20 cellular contexts compared by ENCODE assay signal in genomic region chr19:47375694-47376588, GRCh38. TPM values are rescaled to one million over a fixed set of nuclear protein-coding genes. Genes with fewer than 3 reads are reported as not detected.
DNase-seq lines count a peak whose midpoint lies in the region; ATAC-seq, FAIRE-seq and TF ChIP-seq lines count a peak whose summit lies in the region.
"Had no signal": no experiment of that assay in that cellular context is flagged by ENCODE, and none has a peak within 500 bp of the region (broad histone marks: within the 10 kb centered on the region; RNA-seq: fewer than 3 reads in every experiment).

No MANE protein-coding gene starts in this region.

- DNase-seq in SK-N-SH (peak; percentile 33), HL-60 (ENCODE audit: low read depth in 1 of 2, low spot score in 1 of 2) (no peak), HepG2 (ENCODE audit: low spot score) (no peak), progenitor cell of endocrine pancreas (ENCODE audit: low spot score, unreplicated experiment) (no peak), heart right ventricle (no peak), tibial artery (no peak)
- DNase-seq: DMS79, HFFc6, Kasumi-1, NCI-H1417, NCI-H187, NCI-H446, NCI-H526, SHP77 had no signal

- H3K4me3 ChIP-seq in SK-N-SH (ENCODE audit: low read depth in 2 of 2, low read length in 1 of 2) (no peak overlapping the region), HL-60 (replicated peaks; ENCODE audit: insufficient read depth, low read length) (no peak overlapping the region), HepG2 (replicated peaks in 1 of 3; ENCODE audit: insufficient read depth in 1 of 3, low read depth in 2 of 3, low read length in 3 of 3) (no peak overlapping the region), heart right ventricle (no peak overlapping the region), tibial artery (no peak overlapping the region)
- H3K4me3 ChIP-seq: BLaER1 treated with 17β-estradiol and CSF1 and Interleukin-3, amounts not matched to agents 10 nM and 100 nM had no signal

- H3K27me3 ChIP-seq in SK-N-SH (ENCODE audit: insufficient read depth): no peaks in the 10 kb centered on the region
- H3K27me3 ChIP-seq in HL-60 (ENCODE audit: insufficient read depth, poor library complexity, severe bottlenecking): no peaks in the 10 kb centered on the region
- H3K27me3 ChIP-seq in HepG2 (ENCODE audit: control insufficient read depth in 1 of 2, insufficient read depth in 2 of 2, low read length in 2 of 2): no peaks in the 10 kb centered on the region
- H3K27me3 ChIP-seq in heart right ventricle: no peaks in the 10 kb centered on the region
- H3K27me3 ChIP-seq in tibial artery: no peaks in the 10 kb centered on the region
- H3K27me3 ChIP-seq: BLaER1 treated with 17β-estradiol and CSF1 and Interleukin-3, amounts not matched to agents 10 nM and 100 nM had no signal

- TF ChIP-seq EP300 in SK-N-SH (IDR thresholded peaks at IDR 0.05; ENCODE audit: borderline replicate concordance in 1 of 2, low read depth in 1 of 2, low read length in 1 of 2) (no peak), HepG2 (IDR thresholded peaks at IDR 0.05; ENCODE audit: low read depth in 2 of 2, low read length in 2 of 2) (no peak), HepG2 (CRISPR knock-in tag; IDR thresholded peaks at IDR 0.05; ENCODE audit: borderline replicate concordance) (no peak)

- H3K9me2 ChIP-seq in SK-N-SH: no peaks in the 10 kb centered on the region

- POLR2A ChIA-PET in SK-N-SH (lab: Yijun Ruan, JAX) (no interaction called here), HepG2 (lab: Yijun Ruan, JAX) (interaction anchor here (1.2 kb wide), 1 partner anchor 27 kb away, joined by 3 read pairs; the partner anchor contains the start of gene DHX34)

- peaks cover 4 to 78% of the 10 kb centered on the region in 2 experiments for H3K36me3 ChIP-seq in SK-N-SH (replicated peaks in 1 of 2; ENCODE audit: control insufficient read depth in 1 of 2, insufficient read depth in 2 of 2, low read length in 1 of 2)
- H3K36me3 ChIP-seq in HepG2 (replicated peaks in 1 of 2; ENCODE audit: control insufficient read depth in 1 of 2, insufficient read depth in 2 of 2, low read length in 2 of 2): peaks cover 53 to 73% of the 10 kb centered on the region in 2 experiments; a peak in 4 of 5 replicates
- peaks cover 0 to 99% (median 49%) of the 10 kb centered on the region in 9 donors for H3K36me3 ChIP-seq in heart right ventricle
- H3K36me3 ChIP-seq in tibial artery: peaks cover 71 to 100% (median 93%) of the 10 kb centered on the region in 3 donors

- in situ Hi-C loops in HepG2 (cut with HindIII; ENCODE audit: extremely low pct_ligation_motif_present, low pct_unique_long_range_greater_than_20kb): no loop called here

- 100% methylated on average over 6 of the region's 30 CpGs for WGBS in SK-N-SH (ENCODE audit: low lambda C conversion rate)
- 96% methylated on average over 4 of the region's 30 CpGs for WGBS in HepG2 (ENCODE audit: low lambda C conversion rate)
- WGBS in heart right ventricle, 2 donors: 96% methylated on average over 30 of the region's 30 CpGs

- CTCF ChIA-PET in SK-N-SH (lab: Yijun Ruan, JAX): interaction anchor here (1.4 to 2.7 kb wide), 3 partner anchors 15 to 91 kb away, joined by 3 to 12 read pairs (median 6); partner anchors contain the start of gene DHX34
- CTCF ChIA-PET in HepG2 (lab: Yijun Ruan, JAX; ENCODE audit: low intra/inter-chr PET ratio, low total read pairs): no interaction called here

- no peaks in the 10 kb centered on the region for H3K27me3 Mint-ChIP-seq in progenitor cell of endocrine pancreas
- H3K27me3 Mint-ChIP-seq: IgD-negative memory B cell had no signal

- H4K20me1 ChIP-seq in SK-N-SH (ENCODE audit: insufficient read depth): no peaks in the 10 kb centered on the region
- 0 out of 2 replicates have a peak, but pooled peaks cover 3% of the 10 kb centered on the region for H4K20me1 ChIP-seq in HepG2 (ENCODE audit: insufficient read depth, low read length)

- no peak for ATAC-seq in SK-N-SH treated with all-trans-retinoic acid at 6 μM for 48 hours
- no peak for ATAC-seq in HepG2
- no peak for ATAC-seq in HG03439 (IDR thresholded peaks at IDR 0.05; ENCODE audit: unreplicated experiment)
- no peak for ATAC-seq in heart right ventricle

- H3K9me3 Mint-ChIP-seq in progenitor cell of endocrine pancreas (ENCODE audit: low read depth): no peaks in the 10 kb centered on the region
- H3K9me3 Mint-ChIP-seq: HFFc6, IgD-negative memory B cell had no signal

- H3K9me3 ChIP-seq in SK-N-SH: no peaks in the 10 kb centered on the region
- H3K9me3 ChIP-seq in HepG2 (ENCODE audit: low read length): no peaks in the 10 kb centered on the region
- no peaks in the 10 kb centered on the region for H3K9me3 ChIP-seq in heart right ventricle
- H3K9me3 ChIP-seq in tibial artery: no peaks in the 10 kb centered on the region
- H3K9me3 ChIP-seq: BLaER1 treated with 17β-estradiol and CSF1 and Interleukin-3, amounts not matched to agents 10 nM and 100 nM had no signal

- no TSS peak for BruUV-seq in HepG2 (replicated peaks; lab: Mats Ljungman, UMichigan)

- H3K79me2 ChIP-seq in SK-N-SH (ENCODE audit: insufficient read depth): no peaks in the 10 kb centered on the region; the same call in 1 of the 2 replicates
- H3K79me2 ChIP-seq in HepG2 (ENCODE audit: insufficient read depth, low read length): no peaks in the 10 kb centered on the region

- H3K9ac ChIP-seq in SK-N-SH (no peak overlapping the region), HepG2 (ENCODE audit: insufficient read depth, low read depth, low read length) (no peak overlapping the region)

- H3K4me1 Mint-ChIP-seq in progenitor cell of endocrine pancreas (ENCODE audit: low read depth): no peaks in the 10 kb centered on the region
- H3K4me1 Mint-ChIP-seq: IgD-negative memory B cell had no signal

- H3K4me2 ChIP-seq in SK-N-SH: no peak overlapping the region
- no peak overlapping the region for H3K4me2 ChIP-seq in HepG2 (ENCODE audit: low read depth, low read length)

- intact Hi-C loops in HepG2 (cut with micrococcal nuclease; ENCODE audit: unreplicated experiment) (no loop called here), heart right ventricle (cut with DNase I) (no loop called here), tibial artery (cut with DNase I; ENCODE audit: low total_unique reads) (no loop called here)

- H2AFZ ChIP-seq in SK-N-SH (ENCODE audit: low read depth): no peak overlapping the region
- H2AFZ ChIP-seq in HepG2 (ENCODE audit: low read length): no peak overlapping the region

- peaks cover 16% of the 10 kb centered on the region for H3K36me3 Mint-ChIP-seq in progenitor cell of endocrine pancreas (ENCODE audit: insufficient read depth)

- no peak for FAIRE-seq in HepG2 (lab: Jason Lieb, UNC)
- FAIRE-seq: H54 had no signal

- no peak for TF ChIP-seq RAD21 in SK-N-SH (IDR thresholded peaks at IDR 0.05; ENCODE audit: low read length)
- TF ChIP-seq RAD21 in HepG2 (CRISPR knock-in tag; IDR thresholded peaks at IDR 0.05): no peak

- H3K4me1 ChIP-seq in SK-N-SH (ENCODE audit: control insufficient read depth in 1 of 2, insufficient read depth in 2 of 2, low read depth in 1 of 2, low read length in 1 of 2): no peaks in the 10 kb centered on the region
- H3K4me1 ChIP-seq in HepG2 (ENCODE audit: insufficient read depth, low read length): no peaks in the 10 kb centered on the region
- H3K4me1 ChIP-seq in heart right ventricle: peaks cover 0 to 17% (median 4%) of the 10 kb centered on the region in 9 donors
- H3K4me1 ChIP-seq in tibial artery: no peaks in the 10 kb centered on the region

- H3K27ac ChIP-seq in SK-N-SH (ENCODE audit: low read depth in 2 of 2, low read length in 1 of 2) (no peak overlapping the region), HL-60 (replicated peaks) (peak overlapping the region; percentile 56), HepG2 (ENCODE audit: extremely low read length, insufficient read depth, low read length) (no peak overlapping the region), heart right ventricle (peak overlapping the region in 1 of 10 donors; percentile 26), tibial artery (no peak overlapping the region)
- H3K27ac ChIP-seq: 22Rv1 had no signal

- H3F3A ChIP-seq in SK-N-SH (replicated peaks; ENCODE audit: insufficient read depth): no peaks in the 10 kb centered on the region

- H3K27ac Mint-ChIP-seq in progenitor cell of endocrine pancreas: peak overlapping the region; percentile 37
- H3K27ac Mint-ChIP-seq: HFFc6 had no signal

- no peak for TF ChIP-seq CTCF in SK-N-SH (IDR thresholded peaks at IDR 0.05)
- no peak for TF ChIP-seq CTCF in HL-60 (IDR thresholded peaks at IDR 0.05; ENCODE audit: insufficient read depth, low read length)
- no peak for TF ChIP-seq CTCF in HepG2 (CRISPR knock-in tag; IDR thresholded peaks at IDR 0.05)
- no peak for TF ChIP-seq CTCF in progenitor cell of endocrine pancreas (IDR thresholded peaks at IDR 0.05; ENCODE audit: unreplicated experiment)
- no peak for TF ChIP-seq CTCF in heart right ventricle (IDR thresholded peaks at IDR 0.05)
- TF ChIP-seq CTCF in tibial artery (IDR thresholded peaks at IDR 0.05): no peak

- no peak for TF ChIP-seq POLR2A in HepG2 (IDR thresholded peaks at IDR 0.05; ENCODE audit: insufficient read depth in 1 of 2, low read depth in 2 of 2, low read length in 2 of 2)

- H3K4me3 Mint-ChIP-seq in progenitor cell of endocrine pancreas (ENCODE audit: low read depth): no peak overlapping the region
- H3K4me3 Mint-ChIP-seq: HFFc6, IgD-negative memory B cell had no signal

RNA-seq across cellular contexts. Expression of gene DHX34, which starts 26.8 kb away (rescaled TPM):
- 14.8 and 16.4 TPM in 2 replicates for polyA plus RNA-seq in SK-N-SH (2012; rRNA removed)
- polyA plus RNA-seq in SK-N-SH (2012; cell fraction: cytosol; rRNA removed): 5.0 and 8.5 TPM in 2 replicates
- polyA plus RNA-seq in SK-N-SH (2012; cell fraction: nucleus; rRNA removed): 72.7 and 84.6 TPM in 2 replicates
- 8.0 and 12.0 TPM in 2 replicates for total RNA-seq in HepG2 (2016; rRNA removed; fragmentation: Illumina TruSeq; extraction: Trizol)
- total RNA-seq in HepG2 (2016; cell fraction: cytosol; rRNA removed; fragmentation: Illumina TruSeq; extraction: Trizol; ENCODE audit: low read depth): 11.3 and 11.4 TPM in 2 replicates
- 6.8 and 12.8 TPM in 2 replicates for total RNA-seq in HepG2 (2016; cell fraction: insoluble cytoplasmic fraction; rRNA removed; fragmentation: Illumina TruSeq; extraction: Trizol)
- total RNA-seq in HepG2 (2016; cell fraction: membrane; rRNA removed; fragmentation: Illumina TruSeq; extraction: Trizol): 8.6 and 9.9 TPM in 2 replicates
- 12.8 and 13.1 TPM in 2 replicates for total RNA-seq in HepG2 (2016; cell fraction: nucleus; rRNA removed; fragmentation: Illumina TruSeq; extraction: Trizol)
- polyA plus RNA-seq in HepG2 (2011; rRNA removed): 9.2 and 12.5 TPM in 2 replicates
- 4.0 and 5.9 TPM in 2 replicates for polyA plus RNA-seq in HepG2 (2011; cell fraction: cytosol; rRNA removed)
- 50.6 and 52.9 TPM in 2 replicates for polyA plus RNA-seq in HepG2 (2011; cell fraction: nucleus; rRNA removed)
- 6.5 and 9.0 TPM in 2 replicates for polyA plus RNA-seq in HepG2 (2012)
- 2.1 and 2.4 TPM in 2 replicates for polyA plus RNA-seq in HepG2 (2016; cell fraction: cytosol; fragmentation: Illumina TruSeq; extraction: Trizol; ENCODE audit: low read depth)
- polyA plus RNA-seq in HepG2 (2016; cell fraction: insoluble cytoplasmic fraction; fragmentation: Illumina TruSeq; extraction: Trizol; ENCODE audit: low read depth): 6.9 and 11.0 TPM in 2 replicates
- 3.7 and 4.3 TPM in 2 replicates for polyA plus RNA-seq in HepG2 (2016; cell fraction: membrane; fragmentation: Illumina TruSeq; extraction: Trizol; ENCODE audit: low read depth)
- polyA plus RNA-seq in HepG2 (2016; cell fraction: nucleus; fragmentation: Illumina TruSeq; extraction: Trizol; ENCODE audit: insufficient read depth, low read depth): 28.7 and 30.5 TPM in 2 replicates
- polyA minus RNA-seq in HepG2 (2011; rRNA and poly(A)+ RNA removed; ENCODE audit: low replicate concordance): 18.8 and 19.4 TPM in 2 replicates
- polyA minus RNA-seq in HepG2 (2011; cell fraction: cytosol; rRNA and poly(A)+ RNA removed): 3.9 and 7.7 TPM in 2 replicates
- polyA minus RNA-seq in HepG2 (2011; cell fraction: nucleus; rRNA and poly(A)+ RNA removed): 16.0 and 18.4 TPM in 2 replicates
- total RNA-seq in progenitor cell of endocrine pancreas: 37.7 and 42.1 TPM in 2 replicates
- 1 to 10 TPM; 4.4 to 8.8 (median 5.5) TPM for total RNA-seq in heart right ventricle
- polyA plus RNA-seq in heart right ventricle: 10 to 100 TPM in 1 of 2 donors, 1 to 10 TPM in 1; 9.7 to 11.7 TPM

RNA-seq across cellular contexts. Expression of gene MEIS3, which starts 43.4 kb away (rescaled TPM):
- 61.0 and 69.8 TPM in 2 replicates for polyA plus RNA-seq in SK-N-SH (2012; rRNA removed)
- polyA plus RNA-seq in SK-N-SH (2012; cell fraction: cytosol; rRNA removed): 34.6 and 50.3 TPM in 2 replicates
- 160 and 191 TPM in 2 replicates for polyA plus RNA-seq in SK-N-SH (2012; cell fraction: nucleus; rRNA removed)
- total RNA-seq in HepG2 (2016; rRNA removed; fragmentation: Illumina TruSeq; extraction: Trizol): 0.09 and 1.2 TPM in 2 replicates
- 1.1 and 1.5 TPM in 2 replicates for total RNA-seq in HepG2 (2016; cell fraction: cytosol; rRNA removed; fragmentation: Illumina TruSeq; extraction: Trizol; ENCODE audit: low read depth)
- total RNA-seq in HepG2 (2016; cell fraction: insoluble cytoplasmic fraction; rRNA removed; fragmentation: Illumina TruSeq; extraction: Trizol): not detected in 2 replicates
- total RNA-seq in HepG2 (2016; cell fraction: membrane; rRNA removed; fragmentation: Illumina TruSeq; extraction: Trizol): 0.52 and 0.62 TPM in 2 replicates
- not detected in 2 replicates for total RNA-seq in HepG2 (2016; cell fraction: nucleus; rRNA removed; fragmentation: Illumina TruSeq; extraction: Trizol)
- polyA plus RNA-seq in HepG2 (2011; rRNA removed): 0.70 and 0.94 TPM in 2 replicates
- 0.39 and 0.59 TPM in 2 replicates for polyA plus RNA-seq in HepG2 (2011; cell fraction: cytosol; rRNA removed)
- 2.3 and 2.8 TPM in 2 replicates for polyA plus RNA-seq in HepG2 (2011; cell fraction: nucleus; rRNA removed)
- polyA plus RNA-seq in HepG2 (2012): 0.25 and 0.93 TPM in 2 replicates
- polyA plus RNA-seq in HepG2 (2016; cell fraction: cytosol; fragmentation: Illumina TruSeq; extraction: Trizol; ENCODE audit: low read depth): 0.09 and 0.23 TPM in 2 replicates
- polyA plus RNA-seq in HepG2 (2016; cell fraction: insoluble cytoplasmic fraction; fragmentation: Illumina TruSeq; extraction: Trizol; ENCODE audit: low read depth): not detected in 2 replicates
- polyA plus RNA-seq in HepG2 (2016; cell fraction: membrane; fragmentation: Illumina TruSeq; extraction: Trizol; ENCODE audit: low read depth): 0.41 and 0.55 TPM in 2 replicates
- polyA plus RNA-seq in HepG2 (2016; cell fraction: nucleus; fragmentation: Illumina TruSeq; extraction: Trizol; ENCODE audit: insufficient read depth, low read depth): 0.29 TPM in 1 of 2 replicates, not detected in the other
- polyA minus RNA-seq in HepG2 (2011; rRNA and poly(A)+ RNA removed; ENCODE audit: low replicate concordance): 0.82 and 12.4 TPM in 2 replicates
- 0.69 and 0.70 TPM in 2 replicates for polyA minus RNA-seq in HepG2 (2011; cell fraction: cytosol; rRNA and poly(A)+ RNA removed)
- 0.50 and 0.64 TPM in 2 replicates for polyA minus RNA-seq in HepG2 (2011; cell fraction: nucleus; rRNA and poly(A)+ RNA removed)
- total RNA-seq in progenitor cell of endocrine pancreas: 25.5 and 30.8 TPM in 2 replicates
- 1 to 10 TPM in 8 of 10 donors, under 1 TPM in 2; 0.71 to 5.9 (median 1.9) TPM for total RNA-seq in heart right ventricle
- 1 to 10 TPM; 6.7 to 7.2 TPM for polyA plus RNA-seq in heart right ventricle
- polyA plus RNA-seq: IgD-negative memory B cell had no signal

RNA-seq across cellular contexts. Expression of gene C5AR2, which starts 44.0 kb away (rescaled TPM):
- polyA plus RNA-seq in SK-N-SH (2012; rRNA removed) (0.02 TPM in 1 of 2 replicates, not detected in the other), HepG2 (2011; rRNA removed) (0.24 and 0.26 TPM in 2 replicates), heart right ventricle (under 1 TPM; 0.22 to 0.51 TPM)
- 0.01 TPM in 1 of 2 replicates, not detected in the other for polyA plus RNA-seq in SK-N-SH (2012; cell fraction: cytosol; rRNA removed)
- 0.05 TPM in 1 of 2 replicates, not detected in the other for polyA plus RNA-seq in SK-N-SH (2012; cell fraction: nucleus; rRNA removed)
- total RNA-seq in HepG2 (2016; rRNA removed; fragmentation: Illumina TruSeq; extraction: Trizol) (0.09 TPM in 1 of 2 replicates, not detected in the other), progenitor cell of endocrine pancreas (not detected in 2 replicates), heart right ventricle (1 to 10 TPM in 3 of 10 donors, under 1 TPM in 7; 0.28 to 2.3 (median 0.59) TPM)
- not detected in 2 replicates for total RNA-seq in HepG2 (2016; cell fraction: cytosol; rRNA removed; fragmentation: Illumina TruSeq; extraction: Trizol; ENCODE audit: low read depth)
- total RNA-seq in HepG2 (2016; cell fraction: insoluble cytoplasmic fraction; rRNA removed; fragmentation: Illumina TruSeq; extraction: Trizol): not detected in 2 replicates
- 0.07 TPM in 1 of 2 replicates, not detected in the other for total RNA-seq in HepG2 (2016; cell fraction: membrane; rRNA removed; fragmentation: Illumina TruSeq; extraction: Trizol)
- total RNA-seq in HepG2 (2016; cell fraction: nucleus; rRNA removed; fragmentation: Illumina TruSeq; extraction: Trizol): not detected in 2 replicates
- 0.18 and 0.28 TPM in 2 replicates for polyA plus RNA-seq in HepG2 (2011; cell fraction: cytosol; rRNA removed)
- 0.50 and 0.66 TPM in 2 replicates for polyA plus RNA-seq in HepG2 (2011; cell fraction: nucleus; rRNA removed)
- 0.20 and 0.30 TPM in 2 replicates for polyA plus RNA-seq in HepG2 (2012)
- polyA plus RNA-seq in HepG2 (2016; cell fraction: cytosol; fragmentation: Illumina TruSeq; extraction: Trizol; ENCODE audit: low read depth): not detected in 2 replicates
- not detected in 2 replicates for polyA plus RNA-seq in HepG2 (2016; cell fraction: insoluble cytoplasmic fraction; fragmentation: Illumina TruSeq; extraction: Trizol; ENCODE audit: low read depth)
- polyA plus RNA-seq in HepG2 (2016; cell fraction: membrane; fragmentation: Illumina TruSeq; extraction: Trizol; ENCODE audit: low read depth): not detected in 2 replicates
- polyA plus RNA-seq in HepG2 (2016; cell fraction: nucleus; fragmentation: Illumina TruSeq; extraction: Trizol; ENCODE audit: insufficient read depth, low read depth): not detected in 2 replicates
- polyA minus RNA-seq in HepG2 (2011; rRNA and poly(A)+ RNA removed; ENCODE audit: low replicate concordance): 0.48 and 6.7 TPM in 2 replicates
- polyA minus RNA-seq in HepG2 (2011; cell fraction: cytosol; rRNA and poly(A)+ RNA removed): 0.10 and 0.18 TPM in 2 replicates
- polyA minus RNA-seq in HepG2 (2011; cell fraction: nucleus; rRNA and poly(A)+ RNA removed): 0.25 TPM in 1 of 2 replicates, not detected in the other
